In the genomic region with DNA sequence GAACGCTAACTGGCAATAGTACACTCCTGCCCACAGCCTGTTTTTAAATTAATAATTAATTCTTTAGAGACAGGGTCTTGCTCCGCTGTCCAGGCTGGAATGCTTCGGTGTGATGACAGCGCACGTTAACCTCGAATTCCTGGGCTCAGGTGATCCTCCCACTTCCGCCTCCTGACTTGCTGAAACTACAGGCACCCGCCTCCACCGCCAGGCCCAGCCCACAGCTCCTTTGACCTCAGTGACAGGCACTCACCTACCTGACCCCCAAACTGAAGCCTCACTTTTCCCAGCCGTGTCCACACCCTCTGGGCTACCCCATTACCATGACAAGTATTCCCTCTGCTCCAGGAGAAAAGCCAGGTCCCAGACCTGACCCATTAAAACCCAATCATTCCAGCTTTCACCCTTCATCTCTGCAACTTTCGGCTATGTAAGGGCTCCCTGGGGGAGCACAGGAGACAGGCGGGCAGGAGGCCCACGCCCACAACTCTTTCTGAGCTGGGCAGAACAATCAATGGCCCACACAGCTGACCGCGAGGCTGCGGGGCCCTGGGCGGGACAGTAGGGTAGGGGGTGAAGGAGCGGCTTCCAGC, we compare ENCODE assay signal across 8 cellular contexts. TPM values are rescaled to one million over a fixed set of nuclear protein-coding genes. Genes with fewer than 3 reads are reported as not detected.
DNase-seq lines count a peak whose midpoint lies in the region; ATAC-seq and TF ChIP-seq lines count a peak whose summit lies in the region.

No MANE protein-coding gene starts in this region.

- no peak for ATAC-seq in activated CD8-positive, alpha-beta memory T cell treated with anti-CD3 and anti-CD28 coated beads, Interleukin-2, amount 10 ng/mL, durations not matched to agents 7 days and 5 days
- ATAC-seq in left lung (no peak), thoracic aorta (ENCODE audit: insufficient number of reproducible peaks, low FRiP score, low read depth) (no peak), GM21723 (IDR thresholded peaks at IDR 0.05; ENCODE audit: unreplicated experiment) (no peak)

- intact Hi-C loops in left lung (cut with DNase I) = no loop called here

- H3K4me1 ChIP-seq in left lung = peaks cover 8 to 43% of the 10 kb centered on the region in 2 donors
- peaks cover 16 to 26% of the 10 kb centered on the region in 2 donors for H3K4me1 ChIP-seq in thoracic aorta (ENCODE audit: control insufficient read depth in 1 of 2, low read depth in 2 of 2)

- no peak for TF ChIP-seq CTCF in left lung (IDR thresholded peaks at IDR 0.05)
- TF ChIP-seq CTCF in thoracic aorta (IDR thresholded peaks at IDR 0.05) = no peak

- H3K27me3 Mint-ChIP-seq in activated CD8-positive, alpha-beta memory T cell treated with anti-CD3 and anti-CD28 coated beads, Interleukin-2, amount 10 ng/mL, durations not matched to agents 7 days and 5 days = peaks cover 18% of the 10 kb centered on the region
- no peaks in the 10 kb centered on the region for H3K27me3 Mint-ChIP-seq in activated naive CD8-positive, alpha-beta T cell

- no peak for DNase-seq in activated CD8-positive, alpha-beta memory T cell treated with anti-CD3 and anti-CD28 coated beads, Interleukin-2, amount 10 ng/mL, durations not matched to agents 7 days and 5 days
- no peak for DNase-seq in activated CD8-positive, alpha-beta memory T cell treated with anti-CD3 and anti-CD28 coated beads for 24 hours
- DNase-seq in left lung = peak in 1 of 2 donors; percentile 79
- DNase-seq in thoracic aorta (ENCODE audit: low spot score) = no peak
- DNase-seq in NK-92 treated with Interleukin-12 subunit alpha and Interleukin-12 subunit beta, amount 100 ng/mL, for 24 hours (lab: John Stamatoyannopoulos, UW) = no peak
- DNase-seq in NOMO-1 treated with dmso at 0.1 percent for 144 hours (lab: John Stamatoyannopoulos, UW; ENCODE audit: unreplicated experiment) = no peak

- H3K9me3 ChIP-seq in left lung = no peaks in the 10 kb centered on the region
- H3K9me3 ChIP-seq in thoracic aorta = no peaks in the 10 kb centered on the region

- peak overlapping the region; percentile 54 for H3K27ac Mint-ChIP-seq in activated CD8-positive, alpha-beta memory T cell treated with anti-CD3 and anti-CD28 coated beads, Interleukin-2, amount 10 ng/mL, durations not matched to agents 7 days and 5 days
- peak overlapping the region; percentile 22 for H3K27ac Mint-ChIP-seq in activated naive CD8-positive, alpha-beta T cell

- CTCF ChIA-PET in activated CD8-positive, alpha-beta memory T cell treated with anti-CD3 and anti-CD28 coated beads, Interleukin-2, amount 10 ng/mL, durations not matched to agents 7 days and 5 days (lab: Charles Lee) = interaction anchor here (0.8 to 1.4 kb wide), 3 partner anchors 41 to 167 kb away, joined by 3 to 7 read pairs (median 5); no protein-coding TSS in a partner anchor

- H3K27me3 ChIP-seq in left lung (peaks cover 22 to 50% of the 10 kb centered on the region in 2 donors), thoracic aorta (replicated peaks; ENCODE audit: insufficient read depth) (no peaks in the 10 kb centered on the region)

- H3K36me3 ChIP-seq in left lung = peaks cover 0 to 13% of the 10 kb centered on the region in 2 donors
- H3K36me3 ChIP-seq in thoracic aorta = no peaks in the 10 kb centered on the region

- H3K9me3 Mint-ChIP-seq in activated CD8-positive, alpha-beta memory T cell treated with anti-CD3 and anti-CD28 coated beads, Interleukin-2, amount 10 ng/mL, durations not matched to agents 7 days and 5 days (ENCODE audit: low read depth) = no peaks in the 10 kb centered on the region
- no peaks in the 10 kb centered on the region for H3K9me3 Mint-ChIP-seq in activated naive CD8-positive, alpha-beta T cell (ENCODE audit: low read depth)

- peaks cover 12% of the 10 kb centered on the region for H3K4me1 Mint-ChIP-seq in activated CD8-positive, alpha-beta memory T cell treated with anti-CD3 and anti-CD28 coated beads, Interleukin-2, amount 10 ng/mL, durations not matched to agents 7 days and 5 days
- H3K4me1 Mint-ChIP-seq in activated naive CD8-positive, alpha-beta T cell (ENCODE audit: low read depth) = peaks cover 9% of the 10 kb centered on the region

- peak overlapping the region; percentile 88 for H3K4me3 Mint-ChIP-seq in activated CD8-positive, alpha-beta memory T cell treated with anti-CD3 and anti-CD28 coated beads, Interleukin-2, amount 10 ng/mL, durations not matched to agents 7 days and 5 days
- peak overlapping the region; percentile 74 for H3K4me3 Mint-ChIP-seq in activated naive CD8-positive, alpha-beta T cell

- peak overlapping the region; percentile 84 to 89 for H3K4me3 ChIP-seq in left lung
- peak overlapping the region; percentile 89 for H3K4me3 ChIP-seq in thoracic aorta

- H3K36me3 Mint-ChIP-seq in activated CD8-positive, alpha-beta memory T cell treated with anti-CD3 and anti-CD28 coated beads, Interleukin-2, amount 10 ng/mL, durations not matched to agents 7 days and 5 days = peaks cover 2% of the 10 kb centered on the region
- H3K36me3 Mint-ChIP-seq in activated naive CD8-positive, alpha-beta T cell = no peaks in the 10 kb centered on the region

- H3K27ac ChIP-seq in left lung (peak overlapping the region; percentile 77 to 84), thoracic aorta (no peak overlapping the region)

RNA-seq across cellular contexts. Expression of gene LMNTD2, which starts 0.7 kb away (rescaled TPM):
- 1 to 10 TPM in 1 of 2 experiments, under 1 TPM in 1; 0.23 to 1.3 TPM for total RNA-seq in activated CD8-positive, alpha-beta memory T cell treated with anti-CD3 and anti-CD28 coated beads, Interleukin-2, amount 10 ng/mL, durations not matched to agents 7 days and 5 days
- 1 to 10 TPM; 4.1 to 4.5 TPM for total RNA-seq in left lung
- 1 to 10 TPM; 1.1 to 2.7 TPM for total RNA-seq in thoracic aorta

RNA-seq across cellular contexts. Expression of gene RASSF7, which starts 1.0 kb away (rescaled TPM):
- 10 to 100 TPM; 20.8 to 32.1 TPM for total RNA-seq in activated CD8-positive, alpha-beta memory T cell treated with anti-CD3 and anti-CD28 coated beads, Interleukin-2, amount 10 ng/mL, durations not matched to agents 7 days and 5 days
- 10 to 100 TPM; 42.1 to 57.2 TPM for total RNA-seq in left lung
- 10 to 100 TPM in 1 of 2 donors, 1 to 10 TPM in 1; 7.3 to 20.6 TPM for total RNA-seq in thoracic aorta

RNA-seq across cellular contexts. Expression of gene PHRF1, which starts 16.5 kb away (rescaled TPM):
- total RNA-seq in activated CD8-positive, alpha-beta memory T cell treated with anti-CD3 and anti-CD28 coated beads, Interleukin-2, amount 10 ng/mL, durations not matched to agents 7 days and 5 days = 10 to 100 TPM; 60.2 to 62.0 TPM
- 10 to 100 TPM; 23.9 to 32.7 TPM for total RNA-seq in left lung
- 10 to 100 TPM; 31.3 to 39.6 TPM for total RNA-seq in thoracic aorta

RNA-seq across cellular contexts. Expression of gene LRRC56, which starts 22.5 kb away (rescaled TPM):
- total RNA-seq in activated CD8-positive, alpha-beta memory T cell treated with anti-CD3 and anti-CD28 coated beads, Interleukin-2, amount 10 ng/mL, durations not matched to agents 7 days and 5 days = 1 to 10 TPM; 1.7 to 2.1 TPM
- total RNA-seq in left lung = 1 to 10 TPM; 1.8 to 3.1 TPM
- total RNA-seq in thoracic aorta = under 1 TPM in 1 of 2 donors, not detected in 1; 0.41 TPM

RNA-seq across cellular contexts. Expression of gene HRAS, which starts 24.4 kb away (rescaled TPM):
- total RNA-seq in activated CD8-positive, alpha-beta memory T cell treated with anti-CD3 and anti-CD28 coated beads, Interleukin-2, amount 10 ng/mL, durations not matched to agents 7 days and 5 days = 10 to 100 TPM; 50.7 to 53.8 TPM
- 10 to 100 TPM; 43.2 to 52.4 TPM for total RNA-seq in left lung
- 10 to 100 TPM; 17.7 to 32.4 TPM for total RNA-seq in thoracic aorta

Comparison
In these comparisons a context has a peak if more than half of its experiments do, and no peak if none do; other contexts are left out.
1. H3K27ac ChIP-seq: peak in left lung (2 of 2); none in thoracic aorta (0 of 2).